ENCODE assay signal across 8 cellular contexts in genomic region chr16:25048146-25048618, GRCh38. TPM values are rescaled to one million over a fixed set of nuclear protein-coding genes. Genes with fewer than 3 reads are reported as not detected.
DNase-seq lines count a peak whose midpoint lies in the region; ATAC-seq and TF ChIP-seq lines count a peak whose summit lies in the region.

No MANE protein-coding gene starts in this region.

- H3K4ac ChIP-seq in trophoblast cell (ENCODE audit: low read depth, low read length): no peak overlapping the region

- H2BK120ac ChIP-seq in trophoblast cell (ENCODE audit: insufficient read depth, low read length, poor library complexity): no peak overlapping the region

- H3K23ac ChIP-seq in trophoblast cell (ENCODE audit: low read length): no peak overlapping the region

- H3K4me2 ChIP-seq in trophoblast cell (ENCODE audit: low read length): no peak overlapping the region

- no peaks in the 10 kb centered on the region for H3K27me3 ChIP-seq in Caco-2 (replicated peaks; ENCODE audit: control insufficient read depth, insufficient read depth, low read length)
- no peaks in the 10 kb centered on the region for H3K27me3 ChIP-seq in Panc1 (ENCODE audit: control insufficient read depth, insufficient read depth, low read length)
- H3K27me3 ChIP-seq in endocrine pancreas (ENCODE audit: control insufficient read depth, insufficient read depth, low read length): no peaks in the 10 kb centered on the region
- H3K27me3 ChIP-seq in trophoblast cell (ENCODE audit: insufficient read depth, low read length): no peaks in the 10 kb centered on the region
- H3K27me3 ChIP-seq in H7 (ENCODE audit: control insufficient read depth, insufficient read depth, low read length): no peaks in the 10 kb centered on the region

- POLR2A ChIA-PET in Caco-2 (lab: Charles Lee): interaction anchor here (1.1 to 2.0 kb wide), 5 partner anchors 16 to 59 kb away, joined by 5 to 8 read pairs (median 5); partner anchors contain the start of gene ARHGAP17
- POLR2A ChIA-PET in Panc1 (lab: Charles Lee): interaction anchor here (0.6 to 1.0 kb wide), 2 partner anchors 26 to 58 kb away, joined by 7 to 8 read pairs; no protein-coding TSS in a partner anchor

- peak overlapping the region; percentile 98 for H3K27ac Mint-ChIP-seq in Caco-2 (ENCODE audit: unreplicated experiment)

- H4K8ac ChIP-seq in trophoblast cell (ENCODE audit: low read depth, low read length): no peak overlapping the region

- H3K79me1 ChIP-seq in trophoblast cell (ENCODE audit: low read length): peaks cover 4% of the 10 kb centered on the region

- no peak overlapping the region for H2BK5ac ChIP-seq in trophoblast cell (ENCODE audit: low read depth, low read length, poor library complexity)

- CTCF ChIA-PET in Caco-2 (lab: Charles Lee) (interaction anchor here (0.6 to 1.0 kb wide), 2 partner anchors 35 to 177 kb away, joined by 3 to 6 read pairs; no protein-coding TSS in a partner anchor), Panc1 (lab: Charles Lee) (interaction anchor here (0.5 to 1.5 kb wide), 3 partner anchors 134 to 1858 kb away, joined by 6 to 11 read pairs (median 6); no protein-coding TSS in a partner anchor)

- no peak overlapping the region for H4K12ac ChIP-seq in trophoblast cell (ENCODE audit: low read depth, low read length)

- no peaks in the 10 kb centered on the region for H3K79me2 ChIP-seq in trophoblast cell (ENCODE audit: control insufficient read depth, insufficient read depth, low read length, poor library complexity)

- in situ Hi-C loops in Panc1 (cut with HindIII; ENCODE audit: low pct_unique_long_range_greater_than_20kb, low sequenced_read_pairs): no loop called here

- no peak overlapping the region for H3K9ac ChIP-seq in endocrine pancreas (ENCODE audit: control insufficient read depth, insufficient read depth, low read length)
- H3K9ac ChIP-seq in trophoblast cell (ENCODE audit: low read length): no peak overlapping the region

- no peak overlapping the region for H2AK5ac ChIP-seq in trophoblast cell (ENCODE audit: low read length)

- H3K36me3 ChIP-seq in Caco-2 (ENCODE audit: control insufficient read depth, insufficient read depth, low read length): no peaks in the 10 kb centered on the region
- H3K36me3 ChIP-seq in Panc1 (ENCODE audit: control insufficient read depth, insufficient read depth, low read length): no peaks in the 10 kb centered on the region
- no peaks in the 10 kb centered on the region for H3K36me3 ChIP-seq in endocrine pancreas (ENCODE audit: control insufficient read depth, insufficient read depth, low read length)
- no peaks in the 10 kb centered on the region for H3K36me3 ChIP-seq in trophoblast cell (ENCODE audit: control insufficient read depth in 1 of 2, insufficient read depth in 2 of 2, low read length in 2 of 2)
- H3K36me3 ChIP-seq in H7 (replicated peaks; ENCODE audit: control insufficient read depth, insufficient read depth, low read length): no peaks in the 10 kb centered on the region

- H3K9me3 Mint-ChIP-seq in Caco-2 (ENCODE audit: unreplicated experiment): no peaks in the 10 kb centered on the region

- H3K4me3 ChIP-seq in Caco-2 (ENCODE audit: low read depth, low read length) (peak overlapping the region; percentile 38), Panc1 (ENCODE audit: low read depth in 2 of 2, low read length in 2 of 2) (peak overlapping the region; percentile 17 to 53), endocrine pancreas (ENCODE audit: control insufficient read depth, insufficient read depth, low read length) (peak overlapping the region; percentile 79), trophoblast cell (ENCODE audit: low read depth, low read length) (no peak overlapping the region), H7 (ENCODE audit: insufficient read depth, low read depth, low read length) (no peak overlapping the region)

- H2BK12ac ChIP-seq in trophoblast cell (ENCODE audit: low read length): no peak overlapping the region

- no peak overlapping the region for H4K91ac ChIP-seq in trophoblast cell (ENCODE audit: low read depth, low read length)

- H3K4me1 ChIP-seq in Caco-2 (peaks cover 33% of the 10 kb centered on the region), Panc1 (ENCODE audit: control insufficient read depth, insufficient read depth, low read length) (peaks cover 42% of the 10 kb centered on the region), endocrine pancreas (ENCODE audit: control insufficient read depth, insufficient read depth, low read length) (peaks cover 19% of the 10 kb centered on the region), trophoblast cell (ENCODE audit: control insufficient read depth in 1 of 2, insufficient read depth in 2 of 2, low read length in 2 of 2) (peaks cover 7 to 12% of the 10 kb centered on the region in 2 experiments)

- peaks cover 13% of the 10 kb centered on the region for H3K4me1 Mint-ChIP-seq in Caco-2 (ENCODE audit: low read depth, unreplicated experiment)

- WGBS in trophoblast cell (ENCODE audit: extremely low coverage, insufficient coverage, insufficient read length): no CpG with 5 or more reads among the region's 4 CpGs

- intact Hi-C loops in Caco-2 (cut with micrococcal nuclease; ENCODE audit: unreplicated experiment) (loop anchor here (2.0 kb wide), 2 partner anchors 17 to 59 kb away; no protein-coding TSS in a partner anchor), Panc1 (cut with micrococcal nuclease; ENCODE audit: unreplicated experiment) (no loop called here)

- H3K18ac ChIP-seq in trophoblast cell (ENCODE audit: low read length): no peak overlapping the region

- H3K27ac ChIP-seq in Panc1 (ENCODE audit: low read length) (peak overlapping the region; percentile 97), trophoblast cell (ENCODE audit: low read depth, low read length) (peak overlapping the region; percentile 25)

- no peaks in the 10 kb centered on the region for H3K27me3 Mint-ChIP-seq in Caco-2 (ENCODE audit: insufficient read depth, unreplicated experiment)

- H3K9me3 ChIP-seq in Caco-2 (no peaks in the 10 kb centered on the region), Panc1 (ENCODE audit: control insufficient read depth, insufficient read depth, low read depth, low read length) (no peaks in the 10 kb centered on the region), endocrine pancreas (ENCODE audit: control insufficient read depth, low read length) (no peaks in the 10 kb centered on the region), trophoblast cell (ENCODE audit: insufficient read depth, low read depth, low read length) (no peaks in the 10 kb centered on the region)

- DNase-seq in Caco-2: no peak
- no peak for DNase-seq in Panc1 (ENCODE audit: low read depth, low spot score)
- peak in 1 of 2 donors; percentile 18 for DNase-seq in trophoblast cell
- no peak for DNase-seq in HPDE6-E6E7 (ENCODE audit: extremely low spot score)
- DNase-seq in H7: no peak
- DNase-seq in kidney glomerular epithelial cell (lab: John Stamatoyannopoulos, UW): no peak
- DNase-seq in GF-D8 (lab: John Stamatoyannopoulos, UW): no peak

- no peak for ATAC-seq in Panc1

- H3K14ac ChIP-seq in trophoblast cell (ENCODE audit: low read length): no peak overlapping the region

- H3K36me3 Mint-ChIP-seq in Caco-2 (ENCODE audit: insufficient read depth, unreplicated experiment): no peaks in the 10 kb centered on the region

- TF ChIP-seq CTCF in Caco-2 (IDR thresholded peaks at IDR 0.05; ENCODE audit: insufficient read depth in 1 of 2, low read depth in 1 of 2, low read length in 1 of 2, severe bottlenecking in 1 of 2, unreplicated experiment in 1 of 2) (no peak), Panc1 (IDR thresholded peaks at IDR 0.05) (no peak)

- H3K4me3 Mint-ChIP-seq in Caco-2 (ENCODE audit: unreplicated experiment): peak overlapping the region; percentile 86

- H2AFZ ChIP-seq in trophoblast cell (ENCODE audit: insufficient read depth, low read length, poor library complexity): no peak overlapping the region

- TSS peak; percentile 96 for BruUV-seq in Caco-2 (replicated peaks; lab: Mats Ljungman, UMichigan)
- BruUV-seq in Panc1 (replicated peaks; lab: Mats Ljungman, UMichigan): TSS peak; percentile 86

RNA-seq across cellular contexts. Expression of gene ARHGAP17, which starts 33.0 kb away (rescaled TPM):
- 134 and 142 TPM in 2 replicates for total RNA-seq in Caco-2 (2022)
- total RNA-seq in Panc1 (2021; ENCODE audit: unreplicated experiment): 113 TPM
- 75.4 TPM for polyA plus RNA-seq in Panc1 (2012; ENCODE audit: insufficient read length)
- 56.6 and 59.3 TPM in 2 replicates for polyA plus RNA-seq in trophoblast cell (2013)
- 31.3 and 33.3 TPM in 2 replicates for total RNA-seq in H7 (2014; rRNA removed; shearing (Covaris generic))

Comparison
In these comparisons a context has a peak if more than half of its experiments do, and no peak if none do; other contexts are left out.
1. H3K4me3 ChIP-seq: peak in Caco-2 (single experiment), Panc1 (2 of 2) and endocrine pancreas (single experiment); none in trophoblast cell (single experiment) and H7 (single experiment).